In the genomic region with DNA sequence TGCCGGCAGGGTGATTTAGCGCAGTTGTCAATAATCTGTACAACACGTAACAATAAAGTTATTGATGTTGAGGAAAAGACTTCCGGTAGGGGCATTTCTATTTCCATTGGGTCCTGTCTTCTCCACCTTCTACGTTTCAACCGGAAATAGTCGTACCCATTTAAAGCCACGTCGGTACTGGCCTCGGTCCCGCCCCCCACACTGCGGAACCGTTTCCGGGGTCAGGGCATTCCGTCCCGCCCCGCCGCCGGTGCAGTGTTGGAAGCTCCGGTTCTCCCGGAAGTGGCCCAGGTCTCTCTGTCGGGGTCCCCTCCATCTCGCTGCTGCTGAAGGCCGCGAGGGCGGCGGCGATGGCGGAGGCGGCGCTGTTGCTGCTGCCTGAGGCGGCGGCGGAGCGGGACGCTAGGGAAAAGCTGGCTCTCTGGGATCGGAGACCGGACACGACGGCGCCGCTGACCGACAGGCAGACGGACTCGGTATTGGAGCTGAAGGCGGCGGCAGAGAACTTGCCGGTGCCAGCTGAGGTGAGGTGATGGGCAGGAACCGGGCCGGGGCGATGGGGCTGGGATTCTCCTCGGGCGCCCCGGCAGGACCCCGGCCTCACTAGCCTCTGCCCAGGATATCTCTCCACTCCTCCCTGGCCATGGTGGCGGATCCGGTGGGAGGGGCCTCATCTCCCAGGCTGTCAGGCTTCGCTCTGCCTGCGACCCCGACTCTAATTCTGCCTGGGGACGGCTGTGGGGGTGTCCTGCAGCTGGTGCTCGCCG, we compare ENCODE assay signal across 1 cellular context.
TF ChIP-seq lines count a peak whose summit lies in the region.

A gene with protein sequence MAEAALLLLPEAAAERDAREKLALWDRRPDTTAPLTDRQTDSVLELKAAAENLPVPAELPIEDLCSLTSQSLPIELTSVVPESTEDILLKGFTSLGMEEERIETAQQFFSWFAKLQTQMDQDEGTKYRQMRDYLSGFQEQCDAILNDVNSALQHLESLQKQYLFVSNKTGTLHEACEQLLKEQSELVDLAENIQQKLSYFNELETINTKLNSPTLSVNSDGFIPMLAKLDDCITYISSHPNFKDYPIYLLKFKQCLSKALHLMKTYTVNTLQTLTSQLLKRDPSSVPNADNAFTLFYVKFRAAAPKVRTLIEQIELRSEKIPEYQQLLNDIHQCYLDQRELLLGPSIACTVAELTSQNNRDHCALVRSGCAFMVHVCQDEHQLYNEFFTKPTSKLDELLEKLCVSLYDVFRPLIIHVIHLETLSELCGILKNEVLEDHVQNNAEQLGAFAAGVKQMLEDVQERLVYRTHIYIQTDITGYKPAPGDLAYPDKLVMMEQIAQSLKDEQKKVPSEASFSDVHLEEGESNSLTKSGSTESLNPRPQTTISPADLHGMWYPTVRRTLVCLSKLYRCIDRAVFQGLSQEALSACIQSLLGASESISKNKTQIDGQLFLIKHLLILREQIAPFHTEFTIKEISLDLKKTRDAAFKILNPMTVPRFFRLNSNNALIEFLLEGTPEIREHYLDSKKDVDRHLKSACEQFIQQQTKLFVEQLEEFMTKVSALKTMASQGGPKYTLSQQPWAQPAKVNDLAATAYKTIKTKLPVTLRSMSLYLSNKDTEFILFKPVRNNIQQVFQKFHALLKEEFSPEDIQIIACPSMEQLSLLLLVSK (plus strand): TSS at position 253 of the 767 bp plus-strand sequence. CDS start 98 bp downstream, at position 351.

TF ChIP-seq in K562, 482 proteins besides CTCF, POLR2A, EP300 and RAD21 (continued from another document):
- TF ChIP-seq, protein P1, sequence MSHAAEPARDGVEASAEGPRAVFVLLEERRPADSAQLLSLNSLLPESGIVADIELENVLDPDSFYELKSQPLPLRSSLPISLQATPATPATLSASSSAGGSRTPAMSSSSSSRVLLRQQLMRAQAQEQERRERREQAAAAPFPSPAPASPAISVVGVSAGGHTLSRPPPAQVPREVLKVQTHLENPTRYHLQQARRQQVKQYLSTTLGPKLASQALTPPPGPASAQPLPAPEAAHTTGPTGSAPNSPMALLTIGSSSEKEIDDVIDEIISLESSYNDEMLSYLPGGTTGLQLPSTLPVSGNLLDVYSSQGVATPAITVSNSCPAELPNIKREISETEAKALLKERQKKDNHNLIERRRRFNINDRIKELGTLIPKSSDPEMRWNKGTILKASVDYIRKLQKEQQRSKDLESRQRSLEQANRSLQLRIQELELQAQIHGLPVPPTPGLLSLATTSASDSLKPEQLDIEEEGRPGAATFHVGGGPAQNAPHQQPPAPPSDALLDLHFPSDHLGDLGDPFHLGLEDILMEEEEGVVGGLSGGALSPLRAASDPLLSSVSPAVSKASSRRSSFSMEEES (CRISPR knock-in tag; IDR thresholded peaks at IDR 0.05), result no peak
- TF ChIP-seq ZNF239 (CRISPR knock-in tag; IDR thresholded peaks at IDR 0.05) (no peak), NFE2L1 (tag; IDR thresholded peaks at IDR 0.05; ENCODE audit: borderline replicate concordance, low read depth) (no peak), NRF1 (conservative IDR thresholded peaks at IDR 0.05 in 1 of 2, IDR thresholded peaks at IDR 0.05 in 1 of 2) (0 out of 4 replicates have a peak, but pooled peaks of 1 of the 2 experiments have one; percentile 32), ZNF696 (CRISPR knock-in tag; conservative IDR thresholded peaks at IDR 0.05) (no peak), RFX1 (IDR thresholded peaks at IDR 0.05) (no peak), TRIM28 (IDR thresholded peaks at IDR 0.05) (no peak), MAZ (CRISPR knock-in tag; conservative IDR thresholded peaks at IDR 0.05 in 1 of 2, IDR thresholded peaks at IDR 0.05 in 1 of 2) (peak in 1 of 2 experiments; percentile 51; a peak in 2 of 4 replicates), FOXK2 (conservative IDR thresholded peaks at IDR 0.05 in 1 of 2, IDR thresholded peaks at IDR 0.05 in 1 of 2; ENCODE audit: low read depth in 2 of 2) (peak; percentile 90 to 91), PYGO2 (tag; IDR thresholded peaks at IDR 0.05) (no peak), NELFE (IDR thresholded peaks at IDR 0.05; ENCODE audit: insufficient read depth, insufficient read length) (no peak)
- TF ChIP-seq, protein P2, sequence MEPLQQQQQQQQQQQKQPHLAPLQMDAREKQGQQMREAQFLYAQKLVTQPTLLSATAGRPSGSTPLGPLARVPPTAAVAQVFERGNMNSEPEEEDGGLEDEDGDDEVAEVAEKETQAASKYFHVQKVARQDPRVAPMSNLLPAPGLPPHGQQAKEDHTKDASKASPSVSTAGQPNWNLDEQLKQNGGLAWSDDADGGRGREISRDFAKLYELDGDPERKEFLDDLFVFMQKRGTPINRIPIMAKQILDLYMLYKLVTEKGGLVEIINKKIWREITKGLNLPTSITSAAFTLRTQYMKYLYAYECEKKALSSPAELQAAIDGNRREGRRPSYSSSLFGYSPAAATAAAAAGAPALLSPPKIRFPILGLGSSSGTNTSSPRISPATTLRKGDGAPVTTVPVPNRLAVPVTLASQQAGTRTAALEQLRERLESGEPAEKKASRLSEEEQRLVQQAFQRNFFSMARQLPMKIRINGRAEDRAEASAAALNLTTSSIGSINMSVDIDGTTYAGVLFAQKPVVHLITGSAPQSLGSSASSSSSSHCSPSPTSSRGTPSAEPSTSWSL (CRISPR knock-in tag; IDR thresholded peaks at IDR 0.05; ENCODE audit: borderline replicate concordance), result no peak
- TF ChIP-seq, protein P3, sequence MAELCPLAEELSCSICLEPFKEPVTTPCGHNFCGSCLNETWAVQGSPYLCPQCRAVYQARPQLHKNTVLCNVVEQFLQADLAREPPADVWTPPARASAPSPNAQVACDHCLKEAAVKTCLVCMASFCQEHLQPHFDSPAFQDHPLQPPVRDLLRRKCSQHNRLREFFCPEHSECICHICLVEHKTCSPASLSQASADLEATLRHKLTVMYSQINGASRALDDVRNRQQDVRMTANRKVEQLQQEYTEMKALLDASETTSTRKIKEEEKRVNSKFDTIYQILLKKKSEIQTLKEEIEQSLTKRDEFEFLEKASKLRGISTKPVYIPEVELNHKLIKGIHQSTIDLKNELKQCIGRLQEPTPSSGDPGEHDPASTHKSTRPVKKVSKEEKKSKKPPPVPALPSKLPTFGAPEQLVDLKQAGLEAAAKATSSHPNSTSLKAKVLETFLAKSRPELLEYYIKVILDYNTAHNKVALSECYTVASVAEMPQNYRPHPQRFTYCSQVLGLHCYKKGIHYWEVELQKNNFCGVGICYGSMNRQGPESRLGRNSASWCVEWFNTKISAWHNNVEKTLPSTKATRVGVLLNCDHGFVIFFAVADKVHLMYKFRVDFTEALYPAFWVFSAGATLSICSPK (IDR thresholded peaks at IDR 0.05; ENCODE audit: borderline replicate concordance), result no peak
